Comparison of ENCODE assay signal across 30 cellular contexts in genomic region chr5:172311605-172312004, GRCh38.
"Had no signal": no experiment of that assay in that cellular context is flagged by ENCODE, and none has a peak within 500 bp of the region (broad histone marks: within the 10 kb centered on the region; RNA-seq: fewer than 3 reads in every experiment).

No MANE protein-coding gene starts in this region.

- H3K27me3 ChIP-seq: cardiac muscle cell, dorsolateral prefrontal cortex had no signal

- H3K4me1 Mint-ChIP-seq: activated CD4-positive, alpha-beta T cell treated with anti-CD3 and anti-CD28 coated beads, Interleukin-2, amount 10 ng/mL, durations not matched to agents 24 days and 14 days; naive thymus-derived CD8-positive, alpha-beta T cell; neural crest cell; stimulated activated effector memory CD8-positive, alpha-beta T cell treated with anti-CD3 and anti-CD28 coated beads, Interleukin-12 subunit alpha, Interleukin-12 subunit beta, amount 100 ng/mL, for 72 hours; T-helper 17 cell had no signal

- H3K9me3 Mint-ChIP-seq: activated CD4-positive, alpha-beta memory T cell treated with anti-CD3 and anti-CD28 coated beads for 36 hours; activated CD4-positive, alpha-beta T cell treated with anti-CD3 and anti-CD28 coated beads, Interleukin-2, amount 10 ng/mL, durations not matched to agents 24 days and 14 days; activated T-cell treated with anti-CD3 and anti-CD28 coated beads, Interleukin-2, amount 50 U/mL, for 24 hours; activated T-helper 2 cell treated with anti-CD3 and anti-CD28 coated beads, Interferon-gamma antibody, Interleukin-2, Interleukin-4, amounts not matched to agents 10 μg/mL and 5 μg/mL and 100 μg/mL, durations not matched to agents 14 hours and 24 hours and 36 hours; naive thymus-derived CD8-positive, alpha-beta T cell; neural crest cell; stimulated activated effector memory CD8-positive, alpha-beta T cell treated with anti-CD3 and anti-CD28 coated beads, Interleukin-12 subunit alpha, Interleukin-12 subunit beta, amount 100 ng/mL, for 72 hours; stimulated activated naive CD8-positive, alpha-beta T cell treated with anti-CD3 and anti-CD28 coated beads, Interleukin-15, Interleukin-2, amounts not matched to agents 100 ng/mL and 50 ng/mL, for 24 hours had no signal

- H3K27ac ChIP-seq: cardiac muscle cell, coronary artery, dorsolateral prefrontal cortex, WERI-Rb-1 had no signal

- H3K36me3 Mint-ChIP-seq: activated CD4-positive, alpha-beta memory T cell treated with anti-CD3 and anti-CD28 coated beads for 36 hours; activated naive CD8-positive, alpha-beta T cell; brain; naive thymus-derived CD8-positive, alpha-beta T cell; stimulated activated effector memory CD8-positive, alpha-beta T cell treated with anti-CD3 and anti-CD28 coated beads, Interleukin-12 subunit alpha, Interleukin-12 subunit beta, amount 100 ng/mL, for 72 hours had no signal

- H3K36me3 ChIP-seq: cardiac muscle cell, WERI-Rb-1 had no signal

- H3K4me3 Mint-ChIP-seq: activated CD4-positive, alpha-beta memory T cell treated with anti-CD3 and anti-CD28 coated beads for 36 hours; activated CD4-positive, alpha-beta T cell treated with anti-CD3 and anti-CD28 coated beads, Interleukin-2, amount 10 ng/mL, durations not matched to agents 24 days and 14 days; activated naive CD8-positive, alpha-beta T cell; activated T-cell treated with anti-CD3 and anti-CD28 coated beads, Interleukin-2, amount 50 U/mL, for 24 hours; brain; naive thymus-derived CD8-positive, alpha-beta T cell; neural crest cell; stimulated activated effector memory CD8-positive, alpha-beta T cell treated with anti-CD3 and anti-CD28 coated beads, Interleukin-12 subunit alpha, Interleukin-12 subunit beta, amount 100 ng/mL, for 72 hours; stimulated activated naive CD8-positive, alpha-beta T cell treated with anti-CD3 and anti-CD28 coated beads, Interleukin-15, Interleukin-2, amounts not matched to agents 100 ng/mL and 50 ng/mL, for 24 hours; T-helper 17 cell had no signal

- H3K27ac Mint-ChIP-seq: activated CD4-positive, alpha-beta memory T cell treated with anti-CD3 and anti-CD28 coated beads for 36 hours; activated CD4-positive, alpha-beta T cell treated with anti-CD3 and anti-CD28 coated beads, Interleukin-2, amount 10 ng/mL, durations not matched to agents 24 days and 14 days; activated naive CD8-positive, alpha-beta T cell; activated T-cell treated with anti-CD3 and anti-CD28 coated beads, Interleukin-2, amount 50 U/mL, for 24 hours; activated T-helper 2 cell treated with anti-CD3 and anti-CD28 coated beads, Interferon-gamma antibody, Interleukin-2, Interleukin-4, amounts not matched to agents 10 μg/mL and 5 μg/mL and 100 μg/mL, durations not matched to agents 14 hours and 24 hours and 36 hours; brain; naive thymus-derived CD8-positive, alpha-beta T cell; stimulated activated effector memory CD8-positive, alpha-beta T cell treated with anti-CD3 and anti-CD28 coated beads, Interleukin-12 subunit alpha, Interleukin-12 subunit beta, amount 100 ng/mL, for 72 hours; stimulated activated naive CD8-positive, alpha-beta T cell treated with anti-CD3 and anti-CD28 coated beads, Interleukin-15, Interleukin-2, amounts not matched to agents 100 ng/mL and 50 ng/mL, for 24 hours; T-helper 17 cell had no signal

- H3K27me3 Mint-ChIP-seq: activated naive CD8-positive, alpha-beta T cell had no signal

- ATAC-seq: activated CD4-positive, CD25-positive, alpha-beta regulatory T cell treated with anti-CD3 and anti-CD28 coated beads, Interleukin-2, amount 50 U/mL, for 24 hours; esophagus mucosa; left colon; naive thymus-derived CD8-positive, alpha-beta T cell; right cardiac atrium; SK-N-SH treated with all-trans-retinoic acid at 6 μM for 48 hours; stimulated activated effector memory CD8-positive, alpha-beta T cell treated with anti-CD3 and anti-CD28 coated beads, Interleukin-12 subunit alpha, Interleukin-12 subunit beta, amount 100 ng/mL, for 72 hours; T-helper 17 cell had no signal

- H3K4me3 ChIP-seq: cardiac muscle cell, coronary artery, dorsolateral prefrontal cortex had no signal

- DNase-seq: activated CD4-positive, alpha-beta memory T cell treated with anti-CD3 and anti-CD28 coated beads for 36 hours; activated CD4-positive, alpha-beta T cell treated with anti-CD3 and anti-CD28 coated beads, Interleukin-2, amount 10 ng/mL, durations not matched to agents 24 days and 14 days; activated CD8-positive, alpha-beta memory T cell treated with anti-CD3 and anti-CD28 coated beads, Interleukin-2, amount 50 U/mL, for 48 hours; activated T-cell treated with anti-CD3 and anti-CD28 coated beads, Interleukin-2, amount 50 U/mL, for 24 hours; anterior cingulate cortex; dorsolateral prefrontal cortex; effector memory CD4-positive, alpha-beta T cell; foreskin melanocyte; hippocampal formation; left colon; midbrain; naive thymus-derived CD8-positive, alpha-beta T cell; occipital lobe; small intestine; stimulated activated CD4-positive, alpha-beta T cell treated with anti-CD3 and anti-CD28 coated beads, Interleukin-4, amount 100 ng/mL, for 24 hours; T-helper 17 cell; T1000; WERI-Rb-1 had no signal
